Comparison of ENCODE assay signal across 17 cellular contexts in the genomic region with DNA sequence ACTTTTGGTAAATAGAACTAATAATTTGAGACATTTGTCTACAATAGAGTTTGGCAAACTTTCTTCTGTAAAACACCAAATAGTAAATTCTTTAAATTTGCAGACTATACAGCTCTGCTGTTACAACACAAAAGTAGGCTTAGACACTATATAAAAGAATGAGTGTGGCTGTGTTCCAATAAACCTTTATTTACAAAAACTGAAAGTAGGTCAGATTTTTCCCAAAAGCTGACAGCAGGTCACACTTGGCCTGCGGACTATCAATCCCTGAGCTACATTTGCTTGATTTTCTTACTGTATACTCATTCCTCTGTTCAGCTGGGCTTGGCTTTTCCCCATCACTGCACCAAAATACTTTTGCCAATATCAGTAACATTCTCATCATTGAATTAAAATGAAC.
DNase-seq lines count a peak whose midpoint lies in the region; ATAC-seq, FAIRE-seq and TF ChIP-seq lines count a peak whose summit lies in the region.
"Had no signal": no experiment of that assay in that cellular context is flagged by ENCODE, and none has a peak within 500 bp of the region (broad histone marks: within the 10 kb centered on the region; RNA-seq: fewer than 3 reads in every experiment).

No MANE protein-coding gene starts in this region.

- TF ChIP-seq EP300 in GM12878 (IDR thresholded peaks at IDR 0.05; ENCODE audit: borderline replicate concordance in 1 of 2, control insufficient read depth in 1 of 2, low read depth in 2 of 2, low read length in 2 of 2) = no peak

- H3K27ac ChIP-seq in GM12878 (ENCODE audit: control insufficient read depth, insufficient read depth) = no peak overlapping the region
- H3K27ac ChIP-seq: A549, BLaER1 had no signal

- H3K36me3 ChIP-seq in GM12878 (ENCODE audit: control insufficient read depth in 2 of 2, insufficient read depth in 2 of 2, low read length in 1 of 2) = no peaks in the 10 kb centered on the region

- no peak for TF ChIP-seq CTCF in GM12878 (IDR thresholded peaks at IDR 0.05 in 2 of 3, conservative IDR thresholded peaks at IDR 0.05 in 1 of 3; ENCODE audit: control insufficient read depth in 2 of 3, extremely low read depth in 1 of 3, insufficient read depth in 1 of 3, low read depth in 3 of 3, low read length in 3 of 3)
- no peak for TF ChIP-seq CTCF in GM10266 (IDR thresholded peaks at IDR 0.05; ENCODE audit: control insufficient read depth, insufficient read depth, low read depth, missing control alignments)

- RAD21 ChIA-PET in GM12878 (lab: Charles Lee; ENCODE audit: unreplicated experiment) = interaction anchor here (1.3 to 4.2 kb wide), 3 partner anchors 85 to 138 kb away, joined by 4 to 37 read pairs (median 29); no protein-coding TSS in a partner anchor

- BruUV-seq in GM12878 (replicated peaks; lab: Mats Ljungman, UMichigan) = no TSS peak

- H3K9ac ChIP-seq in GM12878 (ENCODE audit: control insufficient read depth, insufficient read depth, low read length) = no peak overlapping the region
- H3K9ac ChIP-seq: BLaER1 had no signal

- CTCF ChIA-PET in GM12878 (lab: Yijun Ruan, JAX) = interaction anchor here (0.9 to 5.6 kb wide), 5 partner anchors 85 to 198 kb away, joined by 3 to 36 read pairs (median 6); no protein-coding TSS in a partner anchor

- no peak overlapping the region for H3K4me2 ChIP-seq in GM12878 (ENCODE audit: control insufficient read depth, insufficient read depth)
- H3K4me2 ChIP-seq: A549, BLaER1, GM23338 had no signal

- no peak for TF ChIP-seq RAD21 in GM12878 (IDR thresholded peaks at IDR 0.05; ENCODE audit: insufficient read depth, low read depth, low read length)

- SMC1A ChIA-PET in GM12878 (lab: Charles Lee; ENCODE audit: uncharacterized antibody, unreplicated experiment) = interaction anchor here (0.9 to 4.4 kb wide), 13 partner anchors 12 to 166 kb away, joined by 3 to 49 read pairs (median 4); no protein-coding TSS in a partner anchor

- H3K4me3 ChIP-seq in GM12878 = no peak overlapping the region
- H3K4me3 ChIP-seq: A549, BLaER1, GM23338 had no signal

- peak; percentile 35 for FAIRE-seq in GM19239 (lab: Jason Lieb, UNC)
- FAIRE-seq in GM12878 (lab: Jason Lieb, UNC) = no peak
- no peak for FAIRE-seq in urothelium cell line (lab: Jason Lieb, UNC)
- FAIRE-seq: GM12891, H54, HTR-8/SVneo had no signal

- in situ Hi-C loops in GM12878 (cut with MboI) = no loop called here

- POLR2A ChIA-PET in GM12878 (lab: Charles Lee) = no interaction called here

- WGBS in GM12878 (ENCODE audit: insufficient coverage, insufficient replicate concordance, low lambda C conversion rate, missing lambda C conversion rate) = 50% methylated on average over 1 of the region's 1 CpG

- no peaks in the 10 kb centered on the region for H4K20me1 ChIP-seq in GM12878 (ENCODE audit: control insufficient read depth, insufficient read depth)
- H4K20me1 ChIP-seq: BLaER1 had no signal

- no peaks in the 10 kb centered on the region for H3K27me3 ChIP-seq in GM12878 (replicated peaks in 1 of 2; ENCODE audit: control insufficient read depth in 2 of 2, insufficient read depth in 2 of 2, low read length in 1 of 2)
- H3K27me3 ChIP-seq: BLaER1 had no signal

- peaks cover 1% of the 10 kb centered on the region for H3K9me3 ChIP-seq in GM12878 (replicated peaks; ENCODE audit: control insufficient read depth, insufficient read depth, low read length)

- intact Hi-C loops in GM12878 (cut with micrococcal nuclease; ENCODE audit: unreplicated experiment) (loop anchor here (5.0 to 10.0 kb wide), 2 partner anchors 83 to 181 kb away; no protein-coding TSS in a partner anchor), head of caudate nucleus (cut with DNase I) (no loop called here)

- no peak for TF ChIP-seq POLR2A in GM12878 (IDR thresholded peaks at IDR 0.05; ENCODE audit: low read depth, low read length)

- H3K4me1 ChIP-seq in GM12878 (ENCODE audit: control insufficient read depth, insufficient read depth, low read length) = no peaks in the 10 kb centered on the region
- H3K4me1 ChIP-seq: BLaER1 had no signal

- no peaks in the 10 kb centered on the region for H3K79me2 ChIP-seq in GM12878 (ENCODE audit: control insufficient read depth, insufficient read depth, low read length)

- ATAC-seq in GM12878 (no peak), left lobe of liver (peak; percentile 57)
- ATAC-seq: A549, GM23338 had no signal

- DNase-seq in GM19239 (ENCODE audit: insufficient read length, low spot score) (no peak), GM12878 (ENCODE audit: low read depth, low spot score) (no peak), left lobe of liver (ENCODE audit: low spot score) (no peak), GM10266 (ENCODE audit: extremely low spot score) (no peak), head of caudate nucleus (no peak), urothelium cell line (ENCODE audit: low spot score) (no peak)
- DNase-seq: CD4-positive, alpha-beta memory T cell; DMS153; DMS79; GF-D8; KBM-7 had no signal

- no peak overlapping the region for H2AFZ ChIP-seq in GM12878 (ENCODE audit: control insufficient read depth, low read depth, low read length)
- H2AFZ ChIP-seq: GM23338 had no signal

TF ChIP-seq in GM12878, 131 proteins besides CTCF, POLR2A, EP300 and RAD21:
- TF ChIP-seq, protein P1, sequence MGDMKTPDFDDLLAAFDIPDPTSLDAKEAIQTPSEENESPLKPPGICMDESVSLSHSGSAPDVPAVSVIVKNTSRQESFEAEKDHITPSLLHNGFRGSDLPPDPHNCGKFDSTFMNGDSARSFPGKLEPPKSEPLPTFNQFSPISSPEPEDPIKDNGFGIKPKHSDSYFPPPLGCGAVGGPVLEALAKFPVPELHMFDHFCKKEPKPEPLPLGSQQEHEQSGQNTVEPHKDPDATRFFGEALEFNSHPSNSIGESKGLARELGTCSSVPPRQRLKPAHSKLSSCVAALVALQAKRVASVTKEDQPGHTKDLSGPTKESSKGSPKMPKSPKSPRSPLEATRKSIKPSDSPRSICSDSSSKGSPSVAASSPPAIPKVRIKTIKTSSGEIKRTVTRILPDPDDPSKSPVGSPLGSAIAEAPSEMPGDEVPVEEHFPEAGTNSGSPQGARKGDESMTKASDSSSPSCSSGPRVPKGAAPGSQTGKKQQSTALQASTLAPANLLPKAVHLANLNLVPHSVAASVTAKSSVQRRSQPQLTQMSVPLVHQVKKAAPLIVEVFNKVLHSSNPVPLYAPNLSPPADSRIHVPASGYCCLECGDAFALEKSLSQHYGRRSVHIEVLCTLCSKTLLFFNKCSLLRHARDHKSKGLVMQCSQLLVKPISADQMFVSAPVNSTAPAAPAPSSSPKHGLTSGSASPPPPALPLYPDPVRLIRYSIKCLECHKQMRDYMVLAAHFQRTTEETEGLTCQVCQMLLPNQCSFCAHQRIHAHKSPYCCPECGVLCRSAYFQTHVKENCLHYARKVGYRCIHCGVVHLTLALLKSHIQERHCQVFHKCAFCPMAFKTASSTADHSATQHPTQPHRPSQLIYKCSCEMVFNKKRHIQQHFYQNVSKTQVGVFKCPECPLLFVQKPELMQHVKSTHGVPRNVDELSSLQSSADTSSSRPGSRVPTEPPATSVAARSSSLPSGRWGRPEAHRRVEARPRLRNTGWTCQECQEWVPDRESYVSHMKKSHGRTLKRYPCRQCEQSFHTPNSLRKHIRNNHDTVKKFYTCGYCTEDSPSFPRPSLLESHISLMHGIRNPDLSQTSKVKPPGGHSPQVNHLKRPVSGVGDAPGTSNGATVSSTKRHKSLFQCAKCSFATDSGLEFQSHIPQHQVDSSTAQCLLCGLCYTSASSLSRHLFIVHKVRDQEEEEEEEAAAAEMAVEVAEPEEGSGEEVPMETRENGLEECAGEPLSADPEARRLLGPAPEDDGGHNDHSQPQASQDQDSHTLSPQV (IDR thresholded peaks at IDR 0.05) = no peak
- TF ChIP-seq, protein P2, sequence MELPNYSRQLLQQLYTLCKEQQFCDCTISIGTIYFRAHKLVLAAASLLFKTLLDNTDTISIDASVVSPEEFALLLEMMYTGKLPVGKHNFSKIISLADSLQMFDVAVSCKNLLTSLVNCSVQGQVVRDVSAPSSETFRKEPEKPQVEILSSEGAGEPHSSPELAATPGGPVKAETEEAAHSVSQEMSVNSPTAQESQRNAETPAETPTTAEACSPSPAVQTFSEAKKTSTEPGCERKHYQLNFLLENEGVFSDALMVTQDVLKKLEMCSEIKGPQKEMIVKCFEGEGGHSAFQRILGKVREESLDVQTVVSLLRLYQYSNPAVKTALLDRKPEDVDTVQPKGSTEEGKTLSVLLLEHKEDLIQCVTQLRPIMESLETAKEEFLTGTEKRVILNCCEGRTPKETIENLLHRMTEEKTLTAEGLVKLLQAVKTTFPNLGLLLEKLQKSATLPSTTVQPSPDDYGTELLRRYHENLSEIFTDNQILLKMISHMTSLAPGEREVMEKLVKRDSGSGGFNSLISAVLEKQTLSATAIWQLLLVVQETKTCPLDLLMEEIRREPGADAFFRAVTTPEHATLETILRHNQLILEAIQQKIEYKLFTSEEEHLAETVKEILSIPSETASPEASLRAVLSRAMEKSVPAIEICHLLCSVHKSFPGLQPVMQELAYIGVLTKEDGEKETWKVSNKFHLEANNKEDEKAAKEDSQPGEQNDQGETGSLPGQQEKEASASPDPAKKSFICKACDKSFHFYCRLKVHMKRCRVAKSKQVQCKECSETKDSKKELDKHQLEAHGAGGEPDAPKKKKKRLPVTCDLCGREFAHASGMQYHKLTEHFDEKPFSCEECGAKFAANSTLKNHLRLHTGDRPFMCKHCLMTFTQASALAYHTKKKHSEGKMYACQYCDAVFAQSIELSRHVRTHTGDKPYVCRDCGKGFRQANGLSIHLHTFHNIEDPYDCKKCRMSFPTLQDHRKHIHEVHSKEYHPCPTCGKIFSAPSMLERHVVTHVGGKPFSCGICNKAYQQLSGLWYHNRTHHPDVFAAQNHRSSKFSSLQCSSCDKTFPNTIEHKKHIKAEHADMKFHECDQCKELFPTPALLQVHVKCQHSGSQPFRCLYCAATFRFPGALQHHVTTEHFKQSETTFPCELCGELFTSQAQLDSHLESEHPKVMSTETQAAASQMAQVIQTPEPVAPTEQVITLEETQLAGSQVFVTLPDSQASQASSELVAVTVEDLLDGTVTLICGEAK (IDR thresholded peaks at IDR 0.05; ENCODE audit: borderline replicate concordance) = peak; percentile 71; the same call in 1 of the 2 replicates
- no peak for TF ChIP-seq SREBF2 (IDR thresholded peaks at IDR 0.05; ENCODE audit: low read length)
- no peak for TF ChIP-seq WRNIP1 (IDR thresholded peaks at IDR 0.05; ENCODE audit: borderline replicate concordance, low read depth, low read length)
TF ChIP-seq in GM12878: peak in this region for 1.
